Comparison of ENCODE assay signal across 1 cellular context in the genomic region with DNA sequence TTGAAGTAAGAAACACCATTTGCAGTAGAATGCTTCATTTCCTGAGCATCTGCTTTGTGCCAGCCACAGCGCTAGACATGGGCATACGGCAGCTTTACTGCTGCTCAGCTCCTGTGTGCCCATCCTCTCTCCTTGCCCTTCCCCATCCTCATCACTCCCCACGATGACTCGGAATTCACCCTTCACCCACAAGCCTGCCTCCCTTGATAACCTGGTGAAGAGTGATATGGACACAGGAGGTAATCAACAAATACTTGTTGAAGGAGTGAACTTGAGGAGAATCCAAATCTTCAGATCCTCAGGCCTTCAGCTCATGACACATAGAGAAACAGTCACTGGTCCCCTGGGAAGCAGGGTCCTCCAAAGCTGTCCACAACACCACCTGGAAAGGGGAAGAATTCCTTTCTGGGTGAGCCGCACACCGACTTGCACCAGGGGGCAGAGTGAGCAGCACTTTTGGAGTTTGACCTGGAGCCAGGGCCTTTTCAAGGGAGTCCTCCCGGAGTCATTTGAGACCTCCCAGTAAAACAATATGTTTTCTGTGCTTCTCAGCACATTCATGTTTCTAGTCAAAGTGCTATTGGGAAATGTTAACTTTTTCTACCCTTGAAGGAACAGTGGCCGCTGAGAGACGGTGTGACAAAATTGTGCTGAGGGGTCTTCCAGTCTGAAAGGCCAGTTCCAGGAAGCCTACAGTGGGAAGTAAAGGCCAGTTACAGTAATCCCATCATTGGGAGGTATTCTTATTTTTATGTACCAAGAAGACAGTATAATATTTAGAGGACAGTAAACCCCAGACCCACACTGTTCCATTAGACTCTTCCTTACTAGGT.
TF ChIP-seq lines count a peak whose summit lies in the region.

No MANE protein-coding gene starts in this region.

TF ChIP-seq in HepG2, 621 proteins besides CTCF, POLR2A, EP300 and RAD21 (continued from another document and continues in another):
- TF ChIP-seq, protein P1, sequence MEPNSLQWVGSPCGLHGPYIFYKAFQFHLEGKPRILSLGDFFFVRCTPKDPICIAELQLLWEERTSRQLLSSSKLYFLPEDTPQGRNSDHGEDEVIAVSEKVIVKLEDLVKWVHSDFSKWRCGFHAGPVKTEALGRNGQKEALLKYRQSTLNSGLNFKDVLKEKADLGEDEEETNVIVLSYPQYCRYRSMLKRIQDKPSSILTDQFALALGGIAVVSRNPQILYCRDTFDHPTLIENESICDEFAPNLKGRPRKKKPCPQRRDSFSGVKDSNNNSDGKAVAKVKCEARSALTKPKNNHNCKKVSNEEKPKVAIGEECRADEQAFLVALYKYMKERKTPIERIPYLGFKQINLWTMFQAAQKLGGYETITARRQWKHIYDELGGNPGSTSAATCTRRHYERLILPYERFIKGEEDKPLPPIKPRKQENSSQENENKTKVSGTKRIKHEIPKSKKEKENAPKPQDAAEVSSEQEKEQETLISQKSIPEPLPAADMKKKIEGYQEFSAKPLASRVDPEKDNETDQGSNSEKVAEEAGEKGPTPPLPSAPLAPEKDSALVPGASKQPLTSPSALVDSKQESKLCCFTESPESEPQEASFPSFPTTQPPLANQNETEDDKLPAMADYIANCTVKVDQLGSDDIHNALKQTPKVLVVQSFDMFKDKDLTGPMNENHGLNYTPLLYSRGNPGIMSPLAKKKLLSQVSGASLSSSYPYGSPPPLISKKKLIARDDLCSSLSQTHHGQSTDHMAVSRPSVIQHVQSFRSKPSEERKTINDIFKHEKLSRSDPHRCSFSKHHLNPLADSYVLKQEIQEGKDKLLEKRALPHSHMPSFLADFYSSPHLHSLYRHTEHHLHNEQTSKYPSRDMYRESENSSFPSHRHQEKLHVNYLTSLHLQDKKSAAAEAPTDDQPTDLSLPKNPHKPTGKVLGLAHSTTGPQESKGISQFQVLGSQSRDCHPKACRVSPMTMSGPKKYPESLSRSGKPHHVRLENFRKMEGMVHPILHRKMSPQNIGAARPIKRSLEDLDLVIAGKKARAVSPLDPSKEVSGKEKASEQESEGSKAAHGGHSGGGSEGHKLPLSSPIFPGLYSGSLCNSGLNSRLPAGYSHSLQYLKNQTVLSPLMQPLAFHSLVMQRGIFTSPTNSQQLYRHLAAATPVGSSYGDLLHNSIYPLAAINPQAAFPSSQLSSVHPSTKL (CRISPR knock-in tag; IDR thresholded peaks at IDR 0.05) = 0 out of 2 replicates have a peak, but pooled peaks have one; percentile 31
- TF ChIP-seq FOXO1 (CRISPR knock-in tag; IDR thresholded peaks at IDR 0.05) = no peak
- TF ChIP-seq GATAD2A (CRISPR knock-in tag; IDR thresholded peaks at IDR 0.05) = peak; percentile 43; the same call in 1 of the 2 replicates
- TF ChIP-seq ZMYM4 (CRISPR knock-in tag; IDR thresholded peaks at IDR 0.05) = peak; percentile 59
- TF ChIP-seq PPARG (CRISPR knock-in tag; conservative IDR thresholded peaks at IDR 0.05) = peak; percentile 56; the same call in 1 of the 2 replicates
- TF ChIP-seq, protein P2, sequence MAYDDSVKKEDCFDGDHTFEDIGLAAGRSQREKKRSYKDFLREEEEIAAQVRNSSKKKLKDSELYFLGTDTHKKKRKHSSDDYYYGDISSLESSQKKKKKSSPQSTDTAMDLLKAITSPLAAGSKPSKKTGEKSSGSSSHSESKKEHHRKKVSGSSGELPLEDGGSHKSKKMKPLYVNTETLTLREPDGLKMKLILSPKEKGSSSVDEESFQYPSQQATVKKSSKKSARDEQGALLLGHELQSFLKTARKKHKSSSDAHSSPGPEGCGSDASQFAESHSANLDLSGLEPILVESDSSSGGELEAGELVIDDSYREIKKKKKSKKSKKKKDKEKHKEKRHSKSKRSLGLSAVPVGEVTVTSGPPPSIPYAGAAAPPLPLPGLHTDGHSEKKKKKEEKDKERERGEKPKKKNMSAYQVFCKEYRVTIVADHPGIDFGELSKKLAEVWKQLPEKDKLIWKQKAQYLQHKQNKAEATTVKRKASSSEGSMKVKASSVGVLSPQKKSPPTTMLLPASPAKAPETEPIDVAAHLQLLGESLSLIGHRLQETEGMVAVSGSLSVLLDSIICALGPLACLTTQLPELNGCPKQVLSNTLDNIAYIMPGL (CRISPR knock-in tag; IDR thresholded peaks at IDR 0.05; ENCODE audit: borderline replicate concordance in 1 of 2, low read depth in 1 of 2) = peak in 1 of 2 experiments; percentile 83; a peak in 2 of 4 replicates
- 0 out of 2 replicates have a peak, but pooled peaks have one; percentile 19 for TF ChIP-seq THAP11 (CRISPR knock-in tag; IDR thresholded peaks at IDR 0.05)
- TF ChIP-seq SMC3 (IDR thresholded peaks at IDR 0.05; ENCODE audit: low read length) = peak; percentile 93
- TF ChIP-seq, protein P3, sequence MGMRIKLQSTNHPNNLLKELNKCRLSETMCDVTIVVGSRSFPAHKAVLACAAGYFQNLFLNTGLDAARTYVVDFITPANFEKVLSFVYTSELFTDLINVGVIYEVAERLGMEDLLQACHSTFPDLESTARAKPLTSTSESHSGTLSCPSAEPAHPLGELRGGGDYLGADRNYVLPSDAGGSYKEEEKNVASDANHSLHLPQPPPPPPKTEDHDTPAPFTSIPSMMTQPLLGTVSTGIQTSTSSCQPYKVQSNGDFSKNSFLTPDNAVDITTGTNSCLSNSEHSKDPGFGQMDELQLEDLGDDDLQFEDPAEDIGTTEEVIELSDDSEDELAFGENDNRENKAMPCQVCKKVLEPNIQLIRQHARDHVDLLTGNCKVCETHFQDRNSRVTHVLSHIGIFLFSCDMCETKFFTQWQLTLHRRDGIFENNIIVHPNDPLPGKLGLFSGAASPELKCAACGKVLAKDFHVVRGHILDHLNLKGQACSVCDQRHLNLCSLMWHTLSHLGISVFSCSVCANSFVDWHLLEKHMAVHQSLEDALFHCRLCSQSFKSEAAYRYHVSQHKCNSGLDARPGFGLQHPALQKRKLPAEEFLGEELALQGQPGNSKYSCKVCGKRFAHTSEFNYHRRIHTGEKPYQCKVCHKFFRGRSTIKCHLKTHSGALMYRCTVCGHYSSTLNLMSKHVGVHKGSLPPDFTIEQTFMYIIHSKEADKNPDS (CRISPR knock-in tag; IDR thresholded peaks at IDR 0.05) = no peak
- TF ChIP-seq MIER3 (CRISPR knock-in tag; IDR thresholded peaks at IDR 0.05; ENCODE audit: borderline replicate concordance) = 0 out of 2 replicates have a peak, but pooled peaks have one; percentile 29
- TF ChIP-seq, protein P4, sequence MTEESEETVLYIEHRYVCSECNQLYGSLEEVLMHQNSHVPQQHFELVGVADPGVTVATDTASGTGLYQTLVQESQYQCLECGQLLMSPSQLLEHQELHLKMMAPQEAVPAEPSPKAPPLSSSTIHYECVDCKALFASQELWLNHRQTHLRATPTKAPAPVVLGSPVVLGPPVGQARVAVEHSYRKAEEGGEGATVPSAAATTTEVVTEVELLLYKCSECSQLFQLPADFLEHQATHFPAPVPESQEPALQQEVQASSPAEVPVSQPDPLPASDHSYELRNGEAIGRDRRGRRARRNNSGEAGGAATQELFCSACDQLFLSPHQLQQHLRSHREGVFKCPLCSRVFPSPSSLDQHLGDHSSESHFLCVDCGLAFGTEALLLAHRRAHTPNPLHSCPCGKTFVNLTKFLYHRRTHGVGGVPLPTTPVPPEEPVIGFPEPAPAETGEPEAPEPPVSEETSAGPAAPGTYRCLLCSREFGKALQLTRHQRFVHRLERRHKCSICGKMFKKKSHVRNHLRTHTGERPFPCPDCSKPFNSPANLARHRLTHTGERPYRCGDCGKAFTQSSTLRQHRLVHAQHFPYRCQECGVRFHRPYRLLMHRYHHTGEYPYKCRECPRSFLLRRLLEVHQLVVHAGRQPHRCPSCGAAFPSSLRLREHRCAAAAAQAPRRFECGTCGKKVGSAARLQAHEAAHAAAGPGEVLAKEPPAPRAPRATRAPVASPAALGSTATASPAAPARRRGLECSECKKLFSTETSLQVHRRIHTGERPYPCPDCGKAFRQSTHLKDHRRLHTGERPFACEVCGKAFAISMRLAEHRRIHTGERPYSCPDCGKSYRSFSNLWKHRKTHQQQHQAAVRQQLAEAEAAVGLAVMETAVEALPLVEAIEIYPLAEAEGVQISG (CRISPR knock-in tag; IDR thresholded peaks at IDR 0.05) = 0 out of 2 replicates have a peak, but pooled peaks have one; percentile 26
- peak; percentile 99 for TF ChIP-seq ZNF263 (CRISPR knock-in tag; IDR thresholded peaks at IDR 0.05)
- TF ChIP-seq ASH2L (IDR thresholded peaks at IDR 0.05; ENCODE audit: insufficient read length, low read depth, low read length) = peak; percentile 33
- 0 out of 2 replicates have a peak, but pooled peaks have one; percentile 31 for TF ChIP-seq POGZ (CRISPR knock-in tag; IDR thresholded peaks at IDR 0.05)
- TF ChIP-seq, protein P5, sequence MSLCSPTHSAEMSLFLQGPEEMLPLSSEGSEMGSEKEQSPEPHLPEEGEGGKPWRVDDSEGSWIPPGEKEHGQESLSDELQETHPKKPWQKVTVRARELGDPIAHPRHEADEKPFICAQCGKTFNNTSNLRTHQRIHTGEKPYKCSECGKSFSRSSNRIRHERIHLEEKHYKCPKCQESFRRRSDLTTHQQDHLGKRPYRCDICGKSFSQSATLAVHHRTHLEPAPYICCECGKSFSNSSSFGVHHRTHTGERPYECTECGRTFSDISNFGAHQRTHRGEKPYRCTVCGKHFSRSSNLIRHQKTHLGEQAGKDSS (CRISPR knock-in tag; IDR thresholded peaks at IDR 0.05; ENCODE audit: borderline replicate concordance, low read depth) = peak; percentile 33; the same call in 1 of the 2 replicates
- 0 out of 2 replicates have a peak, but pooled peaks have one; percentile 23 for TF ChIP-seq RXRA (CRISPR knock-in tag; IDR thresholded peaks at IDR 0.05)
- no peak for TF ChIP-seq SP2 (CRISPR knock-in tag; IDR thresholded peaks at IDR 0.05)
- TF ChIP-seq, protein P6, sequence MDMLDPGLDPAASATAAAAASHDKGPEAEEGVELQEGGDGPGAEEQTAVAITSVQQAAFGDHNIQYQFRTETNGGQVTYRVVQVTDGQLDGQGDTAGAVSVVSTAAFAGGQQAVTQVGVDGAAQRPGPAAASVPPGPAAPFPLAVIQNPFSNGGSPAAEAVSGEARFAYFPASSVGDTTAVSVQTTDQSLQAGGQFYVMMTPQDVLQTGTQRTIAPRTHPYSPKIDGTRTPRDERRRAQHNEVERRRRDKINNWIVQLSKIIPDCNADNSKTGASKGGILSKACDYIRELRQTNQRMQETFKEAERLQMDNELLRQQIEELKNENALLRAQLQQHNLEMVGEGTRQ (IDR thresholded peaks at IDR 0.05; ENCODE audit: low read depth, low read length) = no peak
- TF ChIP-seq, protein P6 (CRISPR knock-in tag; IDR thresholded peaks at IDR 0.05; ENCODE audit: borderline replicate concordance) = no peak
- TF ChIP-seq, protein P7, sequence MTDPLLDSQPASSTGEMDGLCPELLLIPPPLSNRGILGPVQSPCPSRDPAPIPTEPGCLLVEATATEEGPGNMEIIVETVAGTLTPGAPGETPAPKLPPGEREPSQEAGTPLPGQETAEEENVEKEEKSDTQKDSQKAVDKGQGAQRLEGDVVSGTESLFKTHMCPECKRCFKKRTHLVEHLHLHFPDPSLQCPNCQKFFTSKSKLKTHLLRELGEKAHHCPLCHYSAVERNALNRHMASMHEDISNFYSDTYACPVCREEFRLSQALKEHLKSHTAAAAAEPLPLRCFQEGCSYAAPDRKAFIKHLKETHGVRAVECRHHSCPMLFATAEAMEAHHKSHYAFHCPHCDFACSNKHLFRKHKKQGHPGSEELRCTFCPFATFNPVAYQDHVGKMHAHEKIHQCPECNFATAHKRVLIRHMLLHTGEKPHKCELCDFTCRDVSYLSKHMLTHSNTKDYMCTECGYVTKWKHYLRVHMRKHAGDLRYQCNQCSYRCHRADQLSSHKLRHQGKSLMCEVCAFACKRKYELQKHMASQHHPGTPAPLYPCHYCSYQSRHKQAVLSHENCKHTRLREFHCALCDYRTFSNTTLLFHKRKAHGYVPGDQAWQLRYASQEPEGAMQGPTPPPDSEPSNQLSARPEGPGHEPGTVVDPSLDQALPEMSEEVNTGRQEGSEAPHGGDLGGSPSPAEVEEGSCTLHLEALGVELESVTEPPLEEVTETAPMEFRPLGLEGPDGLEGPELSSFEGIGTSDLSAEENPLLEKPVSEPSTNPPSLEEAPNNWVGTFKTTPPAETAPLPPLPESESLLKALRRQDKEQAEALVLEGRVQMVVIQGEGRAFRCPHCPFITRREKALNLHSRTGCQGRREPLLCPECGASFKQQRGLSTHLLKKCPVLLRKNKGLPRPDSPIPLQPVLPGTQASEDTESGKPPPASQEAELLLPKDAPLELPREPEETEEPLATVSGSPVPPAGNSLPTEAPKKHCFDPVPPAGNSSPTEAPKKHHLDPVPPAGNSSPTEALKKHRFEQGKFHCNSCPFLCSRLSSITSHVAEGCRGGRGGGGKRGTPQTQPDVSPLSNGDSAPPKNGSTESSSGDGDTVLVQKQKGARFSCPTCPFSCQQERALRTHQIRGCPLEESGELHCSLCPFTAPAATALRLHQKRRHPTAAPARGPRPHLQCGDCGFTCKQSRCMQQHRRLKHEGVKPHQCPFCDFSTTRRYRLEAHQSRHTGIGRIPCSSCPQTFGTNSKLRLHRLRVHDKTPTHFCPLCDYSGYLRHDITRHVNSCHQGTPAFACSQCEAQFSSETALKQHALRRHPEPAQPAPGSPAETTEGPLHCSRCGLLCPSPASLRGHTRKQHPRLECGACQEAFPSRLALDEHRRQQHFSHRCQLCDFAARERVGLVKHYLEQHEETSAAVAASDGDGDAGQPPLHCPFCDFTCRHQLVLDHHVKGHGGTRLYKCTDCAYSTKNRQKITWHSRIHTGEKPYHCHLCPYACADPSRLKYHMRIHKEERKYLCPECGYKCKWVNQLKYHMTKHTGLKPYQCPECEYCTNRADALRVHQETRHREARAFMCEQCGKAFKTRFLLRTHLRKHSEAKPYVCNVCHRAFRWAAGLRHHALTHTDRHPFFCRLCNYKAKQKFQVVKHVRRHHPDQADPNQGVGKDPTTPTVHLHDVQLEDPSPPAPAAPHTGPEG (CRISPR knock-in tag; IDR thresholded peaks at IDR 0.05) = no peak
- TF ChIP-seq GABPB1 (CRISPR knock-in tag; IDR thresholded peaks at IDR 0.05) = 0 out of 2 replicates have a peak, but pooled peaks have one; percentile 19
- no peak for TF ChIP-seq KMT2A (CRISPR knock-in tag; IDR thresholded peaks at IDR 0.05)
- peak; percentile 56; the same call in 1 of the 2 replicates for TF ChIP-seq SALL1 (CRISPR knock-in tag; IDR thresholded peaks at IDR 0.05)
- no peak for TF ChIP-seq SOX13 (IDR thresholded peaks at IDR 0.05)
- peak in 1 of 2 experiments; percentile 8; a peak in 1 of 4 replicates for TF ChIP-seq SOX13 (CRISPR knock-in tag; conservative IDR thresholded peaks at IDR 0.05 in 1 of 2, IDR thresholded peaks at IDR 0.05 in 1 of 2)
- TF ChIP-seq MED8 (CRISPR knock-in tag; IDR thresholded peaks at IDR 0.05; ENCODE audit: insufficient replicate concordance) = no peak
- TF ChIP-seq, protein P8, sequence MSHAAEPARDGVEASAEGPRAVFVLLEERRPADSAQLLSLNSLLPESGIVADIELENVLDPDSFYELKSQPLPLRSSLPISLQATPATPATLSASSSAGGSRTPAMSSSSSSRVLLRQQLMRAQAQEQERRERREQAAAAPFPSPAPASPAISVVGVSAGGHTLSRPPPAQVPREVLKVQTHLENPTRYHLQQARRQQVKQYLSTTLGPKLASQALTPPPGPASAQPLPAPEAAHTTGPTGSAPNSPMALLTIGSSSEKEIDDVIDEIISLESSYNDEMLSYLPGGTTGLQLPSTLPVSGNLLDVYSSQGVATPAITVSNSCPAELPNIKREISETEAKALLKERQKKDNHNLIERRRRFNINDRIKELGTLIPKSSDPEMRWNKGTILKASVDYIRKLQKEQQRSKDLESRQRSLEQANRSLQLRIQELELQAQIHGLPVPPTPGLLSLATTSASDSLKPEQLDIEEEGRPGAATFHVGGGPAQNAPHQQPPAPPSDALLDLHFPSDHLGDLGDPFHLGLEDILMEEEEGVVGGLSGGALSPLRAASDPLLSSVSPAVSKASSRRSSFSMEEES (CRISPR knock-in tag; IDR thresholded peaks at IDR 0.05) = no peak
- peak; percentile 52; the same call in 1 of the 2 replicates for TF ChIP-seq ZFX (CRISPR knock-in tag; IDR thresholded peaks at IDR 0.05; ENCODE audit: low read depth)
